ENCODE assay signal across 8 cellular contexts in genomic region chr1:206178061-206178989, GRCh38. TPM values are rescaled to one million over a fixed set of nuclear protein-coding genes. Genes with fewer than 3 reads are reported as not detected.
DNase-seq lines count a peak whose midpoint lies in the region; ATAC-seq, FAIRE-seq and TF ChIP-seq lines count a peak whose summit lies in the region.
"Not testable (repeated sequence)": the region's sequence is repeated elsewhere in the genome, so short reads cannot be mapped to it uniquely, and the experiment has no call there.

No MANE protein-coding gene starts in this region.

- POLR2A ChIA-PET in K562 (lab: Yijun Ruan, JAX), result interaction anchor here (0.6 kb wide), 1 partner anchor 958 kb away, joined by 3 read pairs; no protein-coding TSS in a partner anchor

- not testable (repeated sequence) for H3K4me2 ChIP-seq in K562 (ENCODE audit: insufficient read depth, low read length)

- intact Hi-C loops in K562 (cut with micrococcal nuclease), result not testable (repeated sequence)

- BruUV-seq in K562 (replicated peaks; lab: Mats Ljungman, UMichigan), result not testable (repeated sequence)

- not testable (repeated sequence) for TF ChIP-seq RAD21 in K562 (CRISPR knock-in tag; conservative IDR thresholded peaks at IDR 0.05 in 1 of 2, IDR thresholded peaks at IDR 0.05 in 1 of 2)

- not testable (repeated sequence) for FAIRE-seq in K562 (lab: Jason Lieb, UNC)

- WGBS in K562 (ENCODE audit: insufficient coverage, low coverage, missing lambda C conversion rate), result 7% methylated on average over 8 of the region's 9 CpGs
- 100% methylated on average over 2 of the region's 9 CpGs; no CpG with 5 or more reads in 1 of the 2 experiments for WGBS in mesodermal cell (ENCODE audit: insufficient coverage in 2 of 2), 2 experiments

- CTCF ChIA-PET in K562 (lab: Yijun Ruan, JAX; ENCODE audit: low intra/inter-chr PET ratio), result not testable (repeated sequence)

- H3K27me3 ChIP-seq in K562 (ENCODE audit: control insufficient read depth in 2 of 2, insufficient read depth in 2 of 2, low read length in 2 of 2), result not testable (repeated sequence)

- TF ChIP-seq POLR2A in K562 (conservative IDR thresholded peaks at IDR 0.05), result not testable (repeated sequence)

- DNase-seq in A172 (ENCODE audit: low spot score) (peak; percentile 73), EL (peak; percentile 87), HS-27A (ENCODE audit: low read depth) (peak; percentile 33), NOMO-1 (lab: John Stamatoyannopoulos, UW; ENCODE audit: unreplicated experiment in 2 of 2) (peak; percentile 33 to 73), SKM-1 treated with dmso at 0.1 percent for 144 hours (lab: John Stamatoyannopoulos, UW; ENCODE audit: unreplicated experiment) (peak; percentile 47), K562 (ENCODE audit: extremely low read depth in 1 of 4, low spot score in 3 of 4) (peak in 3 of 4 experiments; percentile 2 to 56 (median 2)), fibroblast of peridontal ligament (ENCODE audit: extremely low read depth) (peak; percentile 74)

- H2AFZ ChIP-seq in K562 (ENCODE audit: low read depth, low read length), result not testable (repeated sequence)

- H3K9me1 ChIP-seq in K562 (ENCODE audit: control insufficient read depth, insufficient read depth, low read length), result not testable (repeated sequence)

- H3K79me2 ChIP-seq in K562 (ENCODE audit: control insufficient read depth, insufficient read depth, low read length), result not testable (repeated sequence)

- H3K36me3 ChIP-seq in K562 (ENCODE audit: control insufficient read depth, insufficient read depth, low read length); mesodermal cell (ENCODE audit: control insufficient read depth, insufficient read depth, low read length): not testable (repeated sequence)

- TF ChIP-seq CTCF in K562 (IDR thresholded peaks at IDR 0.05 in 2 of 3, conservative IDR thresholded peaks at IDR 0.05 in 1 of 3; ENCODE audit: insufficient read depth in 2 of 3, low read depth in 1 of 3, low read length in 3 of 3), result not testable (repeated sequence)

- not testable (repeated sequence) for H4K20me1 ChIP-seq in K562 (replicated peaks; ENCODE audit: control insufficient read depth, insufficient read depth, low read length)

- not testable (repeated sequence) for H3K9ac ChIP-seq in K562 (ENCODE audit: insufficient read depth in 1 of 2, low read depth in 2 of 2, low read length in 2 of 2)

- H3K4me1 ChIP-seq in K562 (replicated peaks in 1 of 2; ENCODE audit: control insufficient read depth in 2 of 2, insufficient read depth in 2 of 2, low read length in 2 of 2); mesodermal cell (ENCODE audit: control insufficient read depth, insufficient read depth, low read length, poor library complexity, severe bottlenecking): not testable (repeated sequence)

- peak; percentile 61 for ATAC-seq in K562

- H3K4me3 ChIP-seq in K562; mesodermal cell (ENCODE audit: extremely low read depth, insufficient read depth, low read length, poor library complexity, severe bottlenecking): not testable (repeated sequence)

- not testable (repeated sequence) for H3K9me3 ChIP-seq in K562 (replicated peaks; ENCODE audit: control insufficient read depth, insufficient read depth, low read depth, low read length); mesodermal cell (ENCODE audit: control insufficient read depth, low read length)

- not testable (repeated sequence) for TF ChIP-seq EP300 in K562 (IDR thresholded peaks at IDR 0.05; ENCODE audit: low read length)

- not testable (repeated sequence) for H3K27ac ChIP-seq in K562 (ENCODE audit: extremely low read depth, low read depth, low read length)
- H3K27ac ChIP-seq in mesodermal cell (ENCODE audit: low read depth, low read length, severe bottlenecking), result peak overlapping the region; percentile 89

- in situ Hi-C loops in K562 (cut with MboI), result not testable (repeated sequence)

TF ChIP-seq in K562, 482 proteins besides CTCF, POLR2A, EP300 and RAD21 (continues in another document):
- peak; percentile 66 for TF ChIP-seq CBFA2T3 (IDR thresholded peaks at IDR 0.05)
- TF ChIP-seq FOSL1 (tag; conservative IDR thresholded peaks at IDR 0.05), result peak; percentile 74
- peak; percentile 11; the same call in 1 of the 2 replicates for TF ChIP-seq SMARCE1 (IDR thresholded peaks at IDR 0.05)
- not testable (repeated sequence) for TF ChIP-seq CEBPG (CRISPR knock-in tag; IDR thresholded peaks at IDR 0.05)
- TF ChIP-seq CEBPG (tag; conservative IDR thresholded peaks at IDR 0.05 in 1 of 2, IDR thresholded peaks at IDR 0.05 in 1 of 2), result peak; percentile 17 to 58; a peak in 3 of 4 replicates
- TF ChIP-seq RCOR1 (IDR thresholded peaks at IDR 0.05; ENCODE audit: borderline replicate concordance in 1 of 2, low read depth in 2 of 2, low read length in 2 of 2), result 0 out of 4 replicates have a peak, but pooled peaks of 1 of the 2 experiments have one; percentile 18

RNA-seq across cellular contexts. Expression of gene FAM72A, which starts 24.3 kb away (rescaled TPM):
- total RNA-seq in A172 (2014; rRNA removed; shearing (Covaris generic)), result 13.8 and 20.3 TPM in 2 replicates
- 28.1 and 40.1 TPM in 2 replicates for total RNA-seq in K562 (2011; cell fraction: chromatin; rRNA removed; ENCODE audit: low replicate concordance)
- 22.2 and 23.9 TPM in 2 replicates for total RNA-seq in K562 (2011; cell fraction: nucleolus; rRNA removed)
- 33.7 and 40.9 TPM in 2 replicates for total RNA-seq in K562 (2011; cell fraction: nucleoplasm; rRNA removed)
- 22.5 and 30.5 TPM in 2 replicates for total RNA-seq in K562 (2014; rRNA removed)
- total RNA-seq in K562 (2014; rRNA removed; fragmentation: Illumina TruSeq; extraction: Trizol), result 37.2 and 41.4 TPM in 2 replicates
- total RNA-seq in K562 (2015; rRNA removed; fragmentation: Illumina TruSeq; extraction: Trizol), result 32.7 and 37.0 TPM in 2 replicates
- 28.2 and 30.7 TPM in 2 replicates for total RNA-seq in K562 (2021)
- 51.1 and 56.2 TPM in 2 replicates for polyA plus RNA-seq in K562 (2011; rRNA removed)
- 22.8 and 32.9 TPM in 2 replicates for polyA plus RNA-seq in K562 (2011; cell fraction: cytosol; rRNA removed)
- 30.1 and 42.1 TPM in 2 replicates for polyA plus RNA-seq in K562 (2011; cell fraction: nucleus; rRNA removed)
- polyA plus RNA-seq in K562 (2012), result 27.4 and 32.4 TPM in 2 replicates
- polyA plus RNA-seq in K562 (2014; fragmentation: Illumina TruSeq; extraction: Trizol), result 47.7 and 58.3 TPM in 2 replicates
- polyA plus RNA-seq in K562 (2014; fragmentation: Nextera tagmentation; extraction: Ambion mirVana), result 10 to 100 TPM; 12.3 to 13.9 TPM
- 33.5 and 40.7 TPM in 2 replicates for polyA plus RNA-seq in K562 (2014; rRNA removed)
- polyA minus RNA-seq in K562 (2011; rRNA and poly(A)+ RNA removed), result 56.9 and 71.7 TPM in 2 replicates
- 19.2 and 29.8 TPM in 2 replicates for polyA minus RNA-seq in K562 (2011; cell fraction: cytosol; rRNA and poly(A)+ RNA removed)
- polyA minus RNA-seq in K562 (2011; cell fraction: nucleus; rRNA and poly(A)+ RNA removed), result 16.2 and 27.2 TPM in 2 replicates
- polyA plus RNA-seq in mesodermal cell (2013, experiment 1 of 2), result 10.3 TPM
- 17.7 TPM for polyA plus RNA-seq in mesodermal cell (2013, experiment 2 of 2)

RNA-seq across cellular contexts. Expression of gene SRGAP2, which starts 25.0 kb away (rescaled TPM):
- 31.0 and 31.5 TPM in 2 replicates for total RNA-seq in A172 (2014; rRNA removed; shearing (Covaris generic))
- 121 and 136 TPM in 2 replicates for total RNA-seq in K562 (2011; cell fraction: chromatin; rRNA removed; ENCODE audit: low replicate concordance)
- total RNA-seq in K562 (2011; cell fraction: nucleolus; rRNA removed), result 59.9 and 74.1 TPM in 2 replicates
- total RNA-seq in K562 (2011; cell fraction: nucleoplasm; rRNA removed), result 101 and 123 TPM in 2 replicates
- total RNA-seq in K562 (2014; rRNA removed), result 29.2 and 35.6 TPM in 2 replicates
- 15.3 and 15.6 TPM in 2 replicates for total RNA-seq in K562 (2014; rRNA removed; fragmentation: Illumina TruSeq; extraction: Trizol)
- 14.9 TPM in 2 replicates for total RNA-seq in K562 (2015; rRNA removed; fragmentation: Illumina TruSeq; extraction: Trizol)
- total RNA-seq in K562 (2021), result 50.7 and 54.7 TPM in 2 replicates
- polyA plus RNA-seq in K562 (2011; rRNA removed), result 10.5 and 12.5 TPM in 2 replicates
- 15.0 and 17.1 TPM in 2 replicates for polyA plus RNA-seq in K562 (2011; cell fraction: cytosol; rRNA removed)
- 37.9 and 70.6 TPM in 2 replicates for polyA plus RNA-seq in K562 (2011; cell fraction: nucleus; rRNA removed)
- polyA plus RNA-seq in K562 (2012), result 24.1 and 37.6 TPM in 2 replicates
- 23.8 and 26.3 TPM in 2 replicates for polyA plus RNA-seq in K562 (2014; fragmentation: Illumina TruSeq; extraction: Trizol)
- polyA plus RNA-seq in K562 (2014; fragmentation: Nextera tagmentation; extraction: Ambion mirVana), result 1 to 10 TPM; 4.1 to 5.3 TPM
- polyA plus RNA-seq in K562 (2014; rRNA removed), result 19.1 and 22.0 TPM in 2 replicates
- 32.8 and 33.5 TPM in 2 replicates for polyA minus RNA-seq in K562 (2011; rRNA and poly(A)+ RNA removed)
- polyA minus RNA-seq in K562 (2011; cell fraction: cytosol; rRNA and poly(A)+ RNA removed), result 19.7 and 34.8 TPM in 2 replicates
- 46.9 and 53.1 TPM in 2 replicates for polyA minus RNA-seq in K562 (2011; cell fraction: nucleus; rRNA and poly(A)+ RNA removed)
- polyA plus RNA-seq in mesodermal cell (2013, experiment 1 of 2), result 124 TPM
- 92.7 TPM for polyA plus RNA-seq in mesodermal cell (2013, experiment 2 of 2)

Comparison
In these comparisons a context has a peak if more than half of its experiments do, and no peak if none do; other contexts are left out.
1. DNase-seq: peak in every context shown above with its lines; median percentile 87 in EL; 74 in fibroblast of peridontal ligament; 73 in A172; 53 in NOMO-1; 47 in SKM-1 treated with dmso at 0.1 percent for 144 hours; 33 in HS-27A; 2 in K562.